ENCODE assay signal across 8 cellular contexts in the genomic region with DNA sequence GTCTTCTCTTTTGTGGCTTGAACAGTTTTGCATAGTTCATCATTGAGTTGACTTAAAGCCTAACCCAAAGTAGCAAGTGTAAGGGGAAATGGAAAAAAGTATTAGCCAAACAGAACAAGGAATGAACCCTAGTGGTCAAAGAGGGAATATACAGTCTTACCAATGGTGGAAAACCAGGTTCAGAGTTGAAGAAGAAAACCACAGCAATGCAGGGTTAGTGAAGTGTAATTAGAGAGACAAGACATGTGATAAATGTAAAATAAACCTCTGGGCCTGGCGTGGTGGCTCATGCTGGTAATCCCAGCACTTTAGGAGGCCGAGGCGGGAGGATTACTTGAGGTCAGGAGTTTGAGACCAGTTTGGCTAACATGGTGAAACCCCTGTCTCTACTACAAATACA. TPM values are rescaled to one million over a fixed set of nuclear protein-coding genes. Genes with fewer than 3 reads are reported as not detected.
A peak's percentile ranks its signal among the peaks of the same experiment; 100 is the strongest.
DNase-seq lines count a peak whose midpoint lies in the region; ATAC-seq and TF ChIP-seq lines count a peak whose summit lies in the region.

No MANE protein-coding gene starts in this region.

- intact Hi-C loops in heart left ventricle (cut with DNase I) = loop anchor here in 4 of 10 donors (5.0 to 10.0 kb wide), 2 partner anchors 58 to 60 kb away; no protein-coding TSS in a partner anchor
- intact Hi-C loops in left ventricle myocardium superior (cut with micrococcal nuclease) = loop anchor here (10.0 kb wide), 1 partner anchor 50 kb away; no protein-coding TSS in a partner anchor
- intact Hi-C loops in head of caudate nucleus (cut with DNase I) = no loop called here

- no peaks in the 10 kb centered on the region for H3K27me3 ChIP-seq in heart left ventricle
- H3K27me3 ChIP-seq in WERI-Rb-1 (ENCODE audit: insufficient read depth, low read depth, severe bottlenecking) = no peaks in the 10 kb centered on the region
- H3K27me3 ChIP-seq in lung (ENCODE audit: control insufficient read depth, insufficient read depth) = no peaks in the 10 kb centered on the region

- H3K4me1 ChIP-seq in heart left ventricle (peaks cover 0 to 3% (median 0%) of the 10 kb centered on the region in 12 donors), lung (ENCODE audit: control insufficient read depth in 2 of 2, insufficient read depth in 2 of 2, low read length in 2 of 2) (no peaks in the 10 kb centered on the region)

- H3K9me3 ChIP-seq in heart left ventricle (no peaks in the 10 kb centered on the region), WERI-Rb-1 (ENCODE audit: severe bottlenecking) (no peaks in the 10 kb centered on the region), lung (ENCODE audit: control insufficient read depth in 2 of 2, insufficient read depth in 1 of 2, low read length in 1 of 2) (no peaks in the 10 kb centered on the region)

- DNase-seq in heart left ventricle (peak in 1 of 5 donors; percentile 6), left ventricle myocardium superior (no peak), WERI-Rb-1 (no peak), lung (ENCODE audit: low spot score) (no peak), head of caudate nucleus (no peak)
- no peak for DNase-seq in activated CD4-positive, CD25-positive, alpha-beta regulatory T cell treated with anti-CD3 and anti-CD28 coated beads, Interleukin-2, amount 50 U/mL, for 72 hours
- DNase-seq in stimulated activated naive CD4-positive, alpha-beta T cell treated with Interleukin-2 at 50 U/mL for 16 hours (lab: John Stamatoyannopoulos, UW) = no peak

- H3K4me3 ChIP-seq in heart left ventricle = peak overlapping the region; percentile 25 to 66 (median 55)
- no peak overlapping the region for H3K4me3 ChIP-seq in WERI-Rb-1 (ENCODE audit: low read depth, low read length)
- no peak overlapping the region for H3K4me3 ChIP-seq in lung

- peak; percentile 24 to 67 (median 52) for TF ChIP-seq CTCF in heart left ventricle (IDR thresholded peaks at IDR 0.05)
- 0 out of 2 replicates have a peak, but pooled peaks have one; percentile 34 for TF ChIP-seq CTCF in WERI-Rb-1 (IDR thresholded peaks at IDR 0.05; ENCODE audit: low read depth, low read length)
- TF ChIP-seq CTCF in lung (IDR thresholded peaks at IDR 0.05; ENCODE audit: control extremely low read depth, extremely low read depth) = peak; percentile 7

- 48 to 74% (median 57%) methylated on average over 3 of the region's 3 CpGs for WGBS in heart left ventricle, 4 donors
- WGBS in lung, 2 donors = 93 to 98% methylated on average over 3 of the region's 3 CpGs

- peak in 2 of 4 donors; percentile 2 to 5 for ATAC-seq in heart left ventricle
- ATAC-seq in left ventricle myocardium superior = no peak
- peak; percentile 64 for ATAC-seq in HG03521 (IDR thresholded peaks at IDR 0.05; ENCODE audit: unreplicated experiment)
- no peak for ATAC-seq in lung (ENCODE audit: insufficient read depth, low FRiP score)

- H3K27ac ChIP-seq in heart left ventricle (peak overlapping the region; percentile 39 to 97 (median 91)), WERI-Rb-1 (no peak overlapping the region), lung (ENCODE audit: low read depth in 1 of 2, low read length in 1 of 2) (peak overlapping the region in 1 of 2 donors; percentile 57)

- TF ChIP-seq POLR2A in heart left ventricle (IDR thresholded peaks at IDR 0.05) = no peak

- H3K36me3 ChIP-seq in heart left ventricle (peaks cover 0 to 48% (median 32%) of the 10 kb centered on the region in 9 donors), WERI-Rb-1 (peaks cover 5% of the 10 kb centered on the region), lung (ENCODE audit: control insufficient read depth in 2 of 2, insufficient read depth in 2 of 2, low read length in 2 of 2) (peaks cover 0 to 14% of the 10 kb centered on the region in 2 donors)

RNA-seq across cellular contexts. Expression of a gene that starts 2.4 kb away (rescaled TPM):
- 1,000 to 10,000 TPM; 2,645 to 4,653 (median 3,666) TPM for total RNA-seq in heart left ventricle
- 100 to 1,000 TPM; 136 to 653 TPM for polyA plus RNA-seq in heart left ventricle
- total RNA-seq in left ventricle myocardium superior = 3,610 TPM
- 10 to 100 TPM; 28.2 to 47.4 TPM for total RNA-seq in lung
- 10 to 100 TPM in 1 of 2 donors, under 1 TPM in 1; 0.53 to 11.2 TPM for polyA plus RNA-seq in lung

Comparison
In these comparisons a context has a peak if more than half of its experiments do, and no peak if none do; other contexts are left out.
1. H3K4me3 ChIP-seq: peak in heart left ventricle (12 of 12); none in WERI-Rb-1 (single experiment) and lung (single experiment).
2. RNA of a gene that starts 2.4 kb away (total RNA-seq): 2,645 to 4,653 TPM in heart left ventricle and 3,610 TPM in left ventricle myocardium superior (single experiment); 28.2 to 47.4 TPM in lung; every median in the first group is over 10 times any median in the second.
3. Peak in every context shown above with its lines, with median percentiles within 50 percentile points of each other: CTCF ChIP-seq.